In genomic region chr22:39267966-39268365, GRCh38 we compare ENCODE assay signal across 20 cellular contexts.
"Had no signal": no experiment of that assay in that cellular context is flagged by ENCODE, and none has a peak within 500 bp of the region (broad histone marks: within the 10 kb centered on the region; RNA-seq: fewer than 3 reads in every experiment).

No MANE protein-coding gene starts in this region.

- H3K4me3 Mint-ChIP-seq: activated naive CD8-positive, alpha-beta T cell treated with anti-CD3 and anti-CD28 coated beads, Interleukin-2, amount 50 U/mL, for 24 hours; brain; naive thymus-derived CD4-positive, alpha-beta T cell; neural progenitor cell had no signal

- H3K9me3 ChIP-seq: prostate gland, thyroid gland had no signal

- H3K4me3 ChIP-seq: dorsolateral prefrontal cortex, neural progenitor cell, prostate gland, skin epidermis, thyroid gland had no signal

- DNase-seq: activated CD4-positive, alpha-beta T cell treated with anti-CD3 and anti-CD28 coated beads, Interleukin-2, amount 50 U/mL, for 1 hour; activated CD8-positive, alpha-beta memory T cell treated with anti-CD3 and anti-CD28 coated beads for 24 hours; activated CD8-positive, alpha-beta memory T cell treated with anti-CD3 and anti-CD28 coated beads, Interleukin-2, amount 50 U/mL, for 48 hours; activated naive CD4-positive, alpha-beta T cell; activated naive CD8-positive, alpha-beta T cell treated with anti-CD3 and anti-CD28 coated beads, Interleukin-2, amount 50 U/mL, for 24 hours; anterior cingulate cortex; caudate nucleus; dorsolateral prefrontal cortex; foreskin keratinocyte; mesenchymal stem cell; naive thymus-derived CD4-positive, alpha-beta T cell; right cardiac atrium; T1000; thyroid gland had no signal

- H3K9me3 Mint-ChIP-seq: activated naive CD8-positive, alpha-beta T cell treated with anti-CD3 and anti-CD28 coated beads, Interleukin-2, amount 50 U/mL, for 24 hours had no signal

- H3K4me1 ChIP-seq: foreskin keratinocyte, neural progenitor cell, prostate gland, thyroid gland had no signal

- H3K27me3 ChIP-seq: dorsolateral prefrontal cortex, foreskin keratinocyte, neural progenitor cell, thyroid gland had no signal

- H3K27ac Mint-ChIP-seq: activated naive CD8-positive, alpha-beta T cell treated with anti-CD3 and anti-CD28 coated beads, Interleukin-2, amount 50 U/mL, for 24 hours had no signal

- H3K27ac ChIP-seq: epithelial cell of prostate, foreskin keratinocyte, neural progenitor cell, prostate gland, thyroid gland had no signal

- H3K36me3 ChIP-seq: neural progenitor cell, prostate gland, thyroid gland had no signal

- H3K36me3 Mint-ChIP-seq: brain, neural progenitor cell had no signal

- H3K9ac ChIP-seq: neural progenitor cell had no signal

- H3K4me1 Mint-ChIP-seq: brain had no signal

- ATAC-seq: activated CD4-positive, CD25-positive, alpha-beta regulatory T cell treated with anti-CD3 and anti-CD28 coated beads, Interleukin-2, amount 50 U/mL, for 24 hours; activated naive CD8-positive, alpha-beta T cell treated with anti-CD3 and anti-CD28 coated beads, Interleukin-2, amount 50 U/mL, for 24 hours; foreskin keratinocyte; naive thymus-derived CD4-positive, alpha-beta T cell; right cardiac atrium had no signal
